In genomic region chr5:181280251-181280762, GRCh38 we compare ENCODE assay signal across 16 cellular contexts.
"Had no signal": no experiment of that assay in that cellular context is flagged by ENCODE, and none has a peak within 500 bp of the region (broad histone marks: within the 10 kb centered on the region; RNA-seq: fewer than 3 reads in every experiment).

No MANE protein-coding gene starts in this region.

- ATAC-seq: activated CD8-positive, alpha-beta T cell treated with anti-CD3 and anti-CD28 coated beads, Interleukin-2, amount 10 ng/mL, durations not matched to agents 7 days and 5 days; activated naive CD8-positive, alpha-beta T cell treated with anti-CD3 and anti-CD28 coated beads, Interleukin-2, amount 50 U/mL, for 24 hours; heart left ventricle; left colon; natural killer cell; T-helper 17 cell; upper lobe of right lung had no signal

- H3K27ac Mint-ChIP-seq: activated CD8-positive, alpha-beta T cell treated with anti-CD3 and anti-CD28 coated beads, Interleukin-2, amount 10 ng/mL, durations not matched to agents 7 days and 5 days; activated naive CD8-positive, alpha-beta T cell treated with anti-CD3 and anti-CD28 coated beads, Interleukin-2, amount 50 U/mL, for 24 hours; immature natural killer cell; natural killer cell; stimulated activated naive CD8-positive, alpha-beta T cell treated with anti-CD3 and anti-CD28 coated beads, Interleukin-15, Interleukin-2, amounts not matched to agents 100 ng/mL and 50 ng/mL, for 24 hours; T-helper 17 cell; WTC11 had no signal

- H3K9me3 Mint-ChIP-seq: activated naive CD8-positive, alpha-beta T cell treated with anti-CD3 and anti-CD28 coated beads, Interleukin-2, amount 50 U/mL, for 24 hours; immature natural killer cell; natural killer cell; stimulated activated naive CD8-positive, alpha-beta T cell treated with anti-CD3 and anti-CD28 coated beads, Interleukin-15, Interleukin-2, amounts not matched to agents 100 ng/mL and 50 ng/mL, for 24 hours; WTC11 had no signal

- H3K27ac ChIP-seq: heart left ventricle, upper lobe of right lung had no signal

- DNase-seq: activated CD4-positive, alpha-beta T cell treated with anti-CD3 and anti-CD28 coated beads for 48 hours; activated CD8-positive, alpha-beta memory T cell treated with anti-CD3 and anti-CD28 coated beads, Interleukin-2, amount 50 U/mL, for 48 hours; activated CD8-positive, alpha-beta T cell treated with anti-CD3 and anti-CD28 coated beads, Interleukin-2, amount 10 ng/mL, durations not matched to agents 7 days and 5 days; activated naive CD4-positive, alpha-beta T cell treated with Interleukin-2 at 50 U/mL for 16 hours; activated naive CD8-positive, alpha-beta T cell treated with anti-CD3 and anti-CD28 coated beads, Interleukin-2, amount 50 U/mL, for 24 hours; effector CD4-positive, alpha-beta T cell; heart left ventricle; immature natural killer cell; left colon; natural killer cell; stimulated activated CD4-positive, alpha-beta T cell treated with anti-CD3 and anti-CD28 coated beads, Interleukin-15, amount 100 ng/mL, for 24 hours; stimulated activated CD4-positive, alpha-beta T cell treated with anti-CD3 and anti-CD28 coated beads, Interleukin-4, amount 100 ng/mL, for 24 hours; T-helper 17 cell; upper lobe of right lung had no signal

- H3K27me3 Mint-ChIP-seq: activated naive CD8-positive, alpha-beta T cell treated with anti-CD3 and anti-CD28 coated beads, Interleukin-2, amount 50 U/mL, for 24 hours; stimulated activated naive CD8-positive, alpha-beta T cell treated with anti-CD3 and anti-CD28 coated beads, Interleukin-15, Interleukin-2, amounts not matched to agents 100 ng/mL and 50 ng/mL, for 24 hours; T-helper 17 cell had no signal

- H3K4me3 Mint-ChIP-seq: activated CD8-positive, alpha-beta T cell treated with anti-CD3 and anti-CD28 coated beads, Interleukin-2, amount 10 ng/mL, durations not matched to agents 7 days and 5 days; activated naive CD8-positive, alpha-beta T cell treated with anti-CD3 and anti-CD28 coated beads, Interleukin-2, amount 50 U/mL, for 24 hours; immature natural killer cell; natural killer cell; stimulated activated naive CD8-positive, alpha-beta T cell treated with anti-CD3 and anti-CD28 coated beads, Interleukin-15, Interleukin-2, amounts not matched to agents 100 ng/mL and 50 ng/mL, for 24 hours; T-helper 17 cell; WTC11 had no signal

- H3K27me3 ChIP-seq: heart left ventricle, upper lobe of right lung had no signal

- H3K4me1 ChIP-seq: heart left ventricle, upper lobe of right lung had no signal

- H3K4me1 Mint-ChIP-seq: natural killer cell, T-helper 17 cell had no signal

- H3K4me3 ChIP-seq: heart left ventricle, upper lobe of right lung had no signal

- H3K36me3 ChIP-seq: heart left ventricle, upper lobe of right lung had no signal

- H3K36me3 Mint-ChIP-seq: immature natural killer cell, natural killer cell had no signal

- H3K9me3 ChIP-seq: heart left ventricle, upper lobe of right lung had no signal
